Comparison of ENCODE assay signal across 20 cellular contexts in the genomic region with DNA sequence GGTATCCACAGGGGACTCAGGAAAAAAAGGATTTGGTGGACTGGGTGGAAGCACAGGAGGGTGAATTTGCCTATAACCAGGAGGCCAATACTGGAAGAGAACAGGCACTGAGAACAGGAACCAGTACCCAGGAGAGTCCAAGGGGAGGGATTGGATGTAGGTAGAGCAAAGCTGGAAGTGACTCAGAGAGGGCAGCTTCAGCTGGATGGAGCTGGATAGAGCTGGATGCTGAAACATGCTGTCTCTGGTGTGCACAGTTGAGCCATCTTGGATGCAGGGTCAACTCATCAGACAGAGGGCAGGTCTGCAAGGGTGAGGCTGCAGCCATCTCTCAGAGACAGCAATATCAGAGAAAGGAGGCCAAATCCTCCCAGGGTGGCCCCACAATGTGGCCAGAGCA.
"Had no signal": no experiment of that assay in that cellular context is flagged by ENCODE, and none has a peak within 500 bp of the region (broad histone marks: within the 10 kb centered on the region; RNA-seq: fewer than 3 reads in every experiment).

No MANE protein-coding gene starts in this region.

- H3K27ac ChIP-seq: adrenal gland, epithelial cell of prostate, left ventricle myocardium inferior, sigmoid colon, vagina had no signal

- H3K4me2 ChIP-seq: smooth muscle cell had no signal

- ATAC-seq: activated T-cell treated with anti-CD3 and anti-CD28 coated beads, Interleukin-2, amount 50 U/mL, for 4 hours; stimulated activated memory B cell treated with anti-CD40 and anti-IgM and Interleukin-4, amounts not matched to agents 10 μg/mL and 1 μg/mL and 100 μg/mL, for 72 hours; WTC11 had no signal

- H3K36me3 ChIP-seq: adrenal gland, left ventricle myocardium inferior, sigmoid colon, vagina had no signal

- H3K9me3 ChIP-seq: adrenal gland, left ventricle myocardium inferior, sigmoid colon, testis, vagina had no signal

- H3K4me1 ChIP-seq: sigmoid colon, vagina had no signal

- H3K27me3 ChIP-seq: adrenal gland, testis, vagina had no signal

- FAIRE-seq: astrocyte had no signal

- DNase-seq: activated CD8-positive, alpha-beta memory T cell treated with anti-CD3 and anti-CD28 coated beads, Interleukin-2, amount 50 U/mL, for 48 hours; activated naive CD4-positive, alpha-beta T cell; activated T-cell treated with anti-CD3 and anti-CD28 coated beads, Interleukin-2, amount 50 U/mL, for 4 hours; adrenal gland; cortex of kidney; endodermal cell; left ventricle myocardium inferior; nucleus accumbens; sigmoid colon; stimulated activated CD4-positive, alpha-beta T cell treated with anti-CD3 and anti-CD28 coated beads, Interleukin-15, amount 100 ng/mL, for 24 hours; T-helper 1 cell; T-helper 9 cell; trophoblast cell had no signal

- H3K4me3 ChIP-seq: adrenal gland, left ventricle myocardium inferior, sigmoid colon, smooth muscle cell, testis, vagina had no signal
